8 cellular contexts compared by ENCODE assay signal in genomic region chr22:19478086-19478392, GRCh38. TPM values are rescaled to one million over a fixed set of nuclear protein-coding genes. Genes with fewer than 3 reads are reported as not detected.
DNase-seq lines count a peak whose midpoint lies in the region; ATAC-seq and TF ChIP-seq lines count a peak whose summit lies in the region.

No MANE protein-coding gene starts in this region.

- in situ Hi-C loops in KBM-7 (cut with MboI; ENCODE audit: low pct_unique_long_range_greater_than_20kb, low sequenced_read_pairs) = no loop called here

- H3K27me3 Mint-ChIP-seq in chondrocyte (ENCODE audit: low read depth) (no peaks in the 10 kb centered on the region), naive B cell (no peaks in the 10 kb centered on the region)

- peaks cover 10% of the 10 kb centered on the region for H3K36me3 Mint-ChIP-seq in chondrocyte (ENCODE audit: low read depth)
- H3K36me3 Mint-ChIP-seq in naive B cell = no peaks in the 10 kb centered on the region

- CTCF ChIA-PET in AG04449 (lab: Yijun Ruan, JAX) = interaction anchor here (0.7 to 3.2 kb wide), 7 partner anchors 13 to 178 kb away, joined by 3 to 19 read pairs (median 3); no protein-coding TSS in a partner anchor

- H3K9me3 Mint-ChIP-seq in chondrocyte (ENCODE audit: low read depth) = no peaks in the 10 kb centered on the region
- no peaks in the 10 kb centered on the region for H3K9me3 Mint-ChIP-seq in naive B cell

- H3K4me1 Mint-ChIP-seq in chondrocyte (ENCODE audit: low read depth) = peaks cover 39% of the 10 kb centered on the region
- H3K4me1 Mint-ChIP-seq in naive B cell = peaks cover 25 to 38% (median 38%) of the 10 kb centered on the region in 3 donors

- POLR2A ChIA-PET in AG04449 (lab: Yijun Ruan, JAX) = no interaction called here

- H3K4me3 Mint-ChIP-seq in chondrocyte (ENCODE audit: unreplicated experiment) (peak overlapping the region; percentile 97), naive B cell (peak overlapping the region; percentile 87 to 98 (median 96))

- no peak for DNase-seq in AG04449 (ENCODE audit: low read depth, low spot score)
- peak; percentile 14 for DNase-seq in KBM-7
- DNase-seq in chondrocyte (ENCODE audit: low spot score) = no peak
- DNase-seq in naive B cell = no peak
- no peak for DNase-seq in NCI-H1105 treated with DMSO at 0.1 percent for 48 hours (lab: John Stamatoyannopoulos, UW)

- ATAC-seq in naive B cell (ENCODE audit: low read depth in 2 of 2) (no peak), HG03135 (IDR thresholded peaks at IDR 0.05; ENCODE audit: unreplicated experiment) (no peak), GM18519 (IDR thresholded peaks at IDR 0.05; ENCODE audit: low FRiP score, unreplicated experiment) (no peak), HG03108 (IDR thresholded peaks at IDR 0.05; ENCODE audit: unreplicated experiment) (no peak)

- H3K27ac Mint-ChIP-seq in chondrocyte (ENCODE audit: unreplicated experiment) = peak overlapping the region; percentile 99
- peak overlapping the region; percentile 27 to 100 (median 81) for H3K27ac Mint-ChIP-seq in naive B cell

- TF ChIP-seq CTCF in AG04449 (IDR thresholded peaks at IDR 0.05; ENCODE audit: insufficient read depth, low read length, missing control alignments) = no peak
- no peak for TF ChIP-seq CTCF in chondrocyte (IDR thresholded peaks at IDR 0.05)

- H3K4me3 ChIP-seq in AG04449 (ENCODE audit: low read depth, low read length) = peak overlapping the region; percentile 95

RNA-seq across cellular contexts. Expression of gene UFD1, which starts 1.0 kb away (rescaled TPM):
- total RNA-seq in chondrocyte = 75.8 to 81.2 TPM (median 76.2 TPM) in 3 replicates
- polyA plus RNA-seq in naive B cell (ENCODE audit: low read depth in 6 of 6) = 100 to 1,000 TPM in 1 of 6 donors, 10 to 100 TPM in 5; 55.0 to 107 (median 61.8) TPM

RNA-seq across cellular contexts. Expression of gene CDC45, which starts 1.7 kb away (rescaled TPM):
- total RNA-seq in chondrocyte = 2.2 to 13.3 TPM (median 2.9 TPM) in 3 replicates
- under 1 TPM in 2 of 6 donors, not detected in 4; 0.28 to 0.44 TPM for polyA plus RNA-seq in naive B cell (ENCODE audit: low read depth in 6 of 6)

RNA-seq across cellular contexts. Expression of gene C22orf39, which starts 30.5 kb away (rescaled TPM):
- 18.4 to 25.7 TPM (median 19.5 TPM) in 3 replicates for total RNA-seq in chondrocyte
- 100 to 1,000 TPM in 1 of 6 donors, 10 to 100 TPM in 5; 64.8 to 102 (median 73.0) TPM for polyA plus RNA-seq in naive B cell (ENCODE audit: low read depth in 6 of 6)

RNA-seq across cellular contexts. Expression of gene MRPL40, which starts 45.7 kb away (rescaled TPM):
- 21.4 to 22.5 TPM (median 21.8 TPM) in 3 replicates for total RNA-seq in chondrocyte
- polyA plus RNA-seq in naive B cell (ENCODE audit: low read depth in 6 of 6) = 10 to 100 TPM; 63.5 to 92.0 (median 77.7) TPM

RNA-seq across cellular contexts. Expression of gene CLDN5, which starts 46.2 kb away (rescaled TPM):
- not detected in 3 replicates for total RNA-seq in chondrocyte
- polyA plus RNA-seq in naive B cell (ENCODE audit: low read depth in 6 of 6) = 1 to 10 TPM in 4 of 6 donors, under 1 TPM in 1, not detected in 1; 0.31 to 2.4 (median 2.0) TPM
